17 cellular contexts compared by ENCODE assay signal in genomic region chr20:4289875-4290274, GRCh38. TPM values are rescaled to one million over a fixed set of nuclear protein-coding genes. Genes with fewer than 3 reads are reported as not detected.
DNase-seq lines count a peak whose midpoint lies in the region; ATAC-seq and TF ChIP-seq lines count a peak whose summit lies in the region.
"Had no signal": no experiment of that assay in that cellular context is flagged by ENCODE, and none has a peak within 500 bp of the region (broad histone marks: within the 10 kb centered on the region; RNA-seq: fewer than 3 reads in every experiment).

No MANE protein-coding gene starts in this region.

- H3K36me3 Mint-ChIP-seq in endodermal cell (ENCODE audit: low read depth) = no peaks in the 10 kb centered on the region
- H3K36me3 Mint-ChIP-seq in activated CD4-positive, alpha-beta memory T cell treated with anti-CD3 and anti-CD28 coated beads for 36 hours = no peaks in the 10 kb centered on the region
- H3K36me3 Mint-ChIP-seq: CD4-positive, CD25-positive, alpha-beta regulatory T cell had no signal

- TF ChIP-seq CTCF in GM13977 (IDR thresholded peaks at IDR 0.05; ENCODE audit: extremely low read depth, insufficient read depth, missing control alignments) (peak; percentile 28), endodermal cell (conservative IDR thresholded peaks at IDR 0.05) (peak; percentile 48)

- H3K27me3 Mint-ChIP-seq in endodermal cell (ENCODE audit: insufficient read depth) = no peaks in the 10 kb centered on the region
- peaks cover 6% of the 10 kb centered on the region for H3K27me3 Mint-ChIP-seq in activated CD4-positive, alpha-beta memory T cell treated with anti-CD3 and anti-CD28 coated beads for 36 hours
- H3K27me3 Mint-ChIP-seq: progenitor cell of endocrine pancreas had no signal

- no peak overlapping the region for H3K4me3 ChIP-seq in endodermal cell (ENCODE audit: low read length)
- H3K4me3 ChIP-seq: left ventricle myocardium inferior, stomach had no signal

- no peak overlapping the region for H3K27ac ChIP-seq in endodermal cell (ENCODE audit: low read depth, low read length)
- H3K27ac ChIP-seq: left ventricle myocardium inferior, stomach had no signal

- 85 to 86% methylated on average over 3 to 7 of the region's 7 CpGs for WGBS in endodermal cell (ENCODE audit: insufficient coverage in 1 of 2, insufficient read length in 1 of 2), 2 experiments

- H3K27ac Mint-ChIP-seq in endodermal cell = no peak overlapping the region
- H3K27ac Mint-ChIP-seq in activated CD4-positive, alpha-beta memory T cell treated with anti-CD3 and anti-CD28 coated beads for 36 hours = no peak overlapping the region
- H3K27ac Mint-ChIP-seq: CD4-positive, CD25-positive, alpha-beta regulatory T cell; progenitor cell of endocrine pancreas had no signal

- no peaks in the 10 kb centered on the region for H3K36me3 ChIP-seq in endodermal cell (ENCODE audit: control insufficient read depth, insufficient read depth, low read length)
- H3K36me3 ChIP-seq: left ventricle myocardium inferior, stomach had no signal

- POLR2A ChIA-PET in activated CD4-positive, alpha-beta memory T cell treated with anti-CD3 and anti-CD28 coated beads for 36 hours (lab: Charles Lee) = no interaction called here

- H3K27me3 ChIP-seq in endodermal cell (ENCODE audit: control insufficient read depth, insufficient read depth, low read length, poor library complexity, severe bottlenecking) = no peaks in the 10 kb centered on the region
- H3K27me3 ChIP-seq: stomach had no signal

- no peaks in the 10 kb centered on the region for H3K4me1 Mint-ChIP-seq in endodermal cell
- no peaks in the 10 kb centered on the region for H3K4me1 Mint-ChIP-seq in activated CD4-positive, alpha-beta memory T cell treated with anti-CD3 and anti-CD28 coated beads for 36 hours (ENCODE audit: low read depth)
- H3K4me1 Mint-ChIP-seq: CD4-positive, CD25-positive, alpha-beta regulatory T cell had no signal

- in situ Hi-C loops in GM13977 (cut with MboI; ENCODE audit: low pct_unique_long_range_greater_than_20kb, low sequenced_read_pairs, unreplicated experiment) = no loop called here

- DNase-seq in DMS114 treated with DMSO at 0.1 percent for 48 hours (lab: John Stamatoyannopoulos, UW; ENCODE audit: unreplicated experiment) = peak; percentile 6
- no peak for DNase-seq in GM13977 (ENCODE audit: low spot score)
- peak; percentile 10 for DNase-seq in NCI-H69 (lab: John Stamatoyannopoulos, UW)
- DNase-seq in endodermal cell = peak; percentile 53
- DNase-seq in activated CD4-positive, alpha-beta memory T cell treated with anti-CD3 and anti-CD28 coated beads for 36 hours = no peak
- DNase-seq in Ammon's horn (ENCODE audit: low spot score) = no peak
- DNase-seq in NCI-H2107 (lab: John Stamatoyannopoulos, UW) = no peak
- DNase-seq: activated effector memory CD4-positive, alpha-beta T cell treated with Interleukin-2 at 50 U/mL for 16 hours; anterior cingulate cortex; CD4-positive, CD25-positive, alpha-beta regulatory T cell; left ventricle myocardium inferior; NCI-H1092 treated with DMSO at 0.1 percent for 48 hours; stimulated activated CD4-positive, alpha-beta T cell treated with anti-CD3 and anti-CD28 coated beads, Interleukin-12 subunit alpha, Interleukin-12 subunit beta, amount 100 ng/mL, for 4 hours; stomach had no signal

- no peak for ATAC-seq in GM18858 (IDR thresholded peaks at IDR 0.05; ENCODE audit: unreplicated experiment)

- no peak overlapping the region for H3K4me3 Mint-ChIP-seq in endodermal cell
- H3K4me3 Mint-ChIP-seq in activated CD4-positive, alpha-beta memory T cell treated with anti-CD3 and anti-CD28 coated beads for 36 hours = no peak overlapping the region

- intact Hi-C loops in activated CD4-positive, alpha-beta memory T cell treated with anti-CD3 and anti-CD28 coated beads for 36 hours (cut with micrococcal nuclease) = no loop called here

- no peak overlapping the region for H3K9ac ChIP-seq in endodermal cell (ENCODE audit: extremely low read depth, low read length, poor library complexity, severe bottlenecking)

- H3K4me1 ChIP-seq in endodermal cell (ENCODE audit: control insufficient read depth, insufficient read depth, low read length) = no peaks in the 10 kb centered on the region
- H3K4me1 ChIP-seq: left ventricle myocardium inferior, stomach had no signal

- H3K9me3 ChIP-seq in endodermal cell (ENCODE audit: control insufficient read depth, low read length) = peaks cover 9% of the 10 kb centered on the region

- CTCF ChIA-PET in activated CD4-positive, alpha-beta memory T cell treated with anti-CD3 and anti-CD28 coated beads for 36 hours (lab: Charles Lee) = no interaction called here

- peaks cover 27% of the 10 kb centered on the region for H3K9me3 Mint-ChIP-seq in endodermal cell
- H3K9me3 Mint-ChIP-seq in activated CD4-positive, alpha-beta memory T cell treated with anti-CD3 and anti-CD28 coated beads for 36 hours = peaks cover 2% of the 10 kb centered on the region

RNA-seq across cellular contexts. Expression of gene ADRA1D, which starts 40.8 kb away (rescaled TPM):
- total RNA-seq in endodermal cell = not detected
- 0.28 TPM for polyA plus RNA-seq in endodermal cell (2013, experiment 1 of 2)
- 0.08 TPM for polyA plus RNA-seq in endodermal cell (2013, experiment 2 of 2)
- total RNA-seq in activated CD4-positive, alpha-beta memory T cell treated with anti-CD3 and anti-CD28 coated beads for 36 hours = not detected
- total RNA-seq: activated CD8-positive, alpha-beta memory T cell treated with anti-CD3 and anti-CD28 coated beads for 36 hours; CD4-positive, CD25-positive, alpha-beta regulatory T cell; progenitor cell of endocrine pancreas had no signal
- polyA plus RNA-seq: CD4-positive, CD25-positive, alpha-beta regulatory T cell had no signal

Comparison
In these comparisons a context has a peak if more than half of its experiments do, and no peak if none do; other contexts are left out.
1. DNase-seq: peak in DMS114 treated with DMSO at 0.1 percent for 48 hours (single experiment), NCI-H69 (single experiment) and endodermal cell (single experiment); none in GM13977 (single experiment), activated CD4-positive, alpha-beta memory T cell treated with anti-CD3 and anti-CD28 coated beads for 36 hours (single experiment), Ammon's horn (single experiment) and NCI-H2107 (single experiment).